In the genomic region with DNA sequence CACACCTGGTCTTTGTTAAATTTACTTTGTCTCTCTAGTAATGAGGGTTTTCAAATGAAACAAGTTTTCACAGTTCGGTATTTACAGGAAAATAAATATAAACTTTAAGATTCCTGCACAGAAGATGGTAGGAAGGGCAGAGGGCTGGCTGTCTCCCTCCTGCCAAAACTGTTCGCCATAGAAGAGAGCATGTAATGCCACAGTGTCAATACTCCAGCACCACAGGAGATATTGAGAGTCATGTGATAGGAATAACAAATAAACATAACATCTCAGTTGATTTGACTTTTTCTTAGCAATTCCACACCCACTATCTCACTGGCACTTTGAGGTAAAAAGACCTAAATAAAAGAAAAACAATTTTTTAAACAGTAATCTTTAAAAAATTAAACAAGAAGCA, we compare ENCODE assay signal across 10 cellular contexts.
DNase-seq lines count a peak whose midpoint lies in the region; ATAC-seq and TF ChIP-seq lines count a peak whose summit lies in the region.
"Had no signal": no experiment of that assay in that cellular context is flagged by ENCODE, and none has a peak within 500 bp of the region (broad histone marks: within the 10 kb centered on the region; RNA-seq: fewer than 3 reads in every experiment).

No MANE protein-coding gene starts in this region.

- H3K4me1 Mint-ChIP-seq in CD8-positive, alpha-beta memory T cell: peaks cover 43 to 60% (median 52%) of the 10 kb centered on the region in 3 donors
- peaks cover 38% of the 10 kb centered on the region for H3K4me1 Mint-ChIP-seq in central memory CD8-positive, alpha-beta T cell
- H3K4me1 Mint-ChIP-seq in progenitor cell of endocrine pancreas (ENCODE audit: low read depth): peaks cover 30% of the 10 kb centered on the region

- H2AFZ ChIP-seq in OCI-LY3 (ENCODE audit: low read depth, low read length): no peak overlapping the region

- no peak overlapping the region for H3K4me3 ChIP-seq in CD8-positive, alpha-beta memory T cell (ENCODE audit: low read length)
- no peak overlapping the region for H3K4me3 ChIP-seq in OCI-LY3 (ENCODE audit: low read length)
- H3K4me3 ChIP-seq: MG63, pancreas had no signal

- peak overlapping the region; percentile 49 to 94 (median 86) for H3K27ac Mint-ChIP-seq in CD8-positive, alpha-beta memory T cell
- peak overlapping the region; percentile 78 for H3K27ac Mint-ChIP-seq in central memory CD8-positive, alpha-beta T cell (ENCODE audit: low read depth)
- H3K27ac Mint-ChIP-seq in progenitor cell of endocrine pancreas: peak overlapping the region; percentile 96

- H3K27ac ChIP-seq in CD8-positive, alpha-beta memory T cell (ENCODE audit: low read depth, low read length): no peak overlapping the region
- peak overlapping the region; percentile 67 for H3K27ac ChIP-seq in OCI-LY3 (ENCODE audit: low read length)

- TF ChIP-seq POLR2A in GM18505 (IDR thresholded peaks at IDR 0.05; ENCODE audit: borderline replicate concordance, extremely low read depth, insufficient read depth, insufficient read length): no peak

- no peaks in the 10 kb centered on the region for H3K9me3 ChIP-seq in CD8-positive, alpha-beta memory T cell (ENCODE audit: low read length)
- no peaks in the 10 kb centered on the region for H3K9me3 ChIP-seq in OCI-LY3 (ENCODE audit: insufficient read depth, low read length)
- H3K9me3 ChIP-seq: MG63, pancreas had no signal

- H3K4me1 ChIP-seq in CD8-positive, alpha-beta memory T cell (ENCODE audit: insufficient read depth, low read length): peaks cover 40% of the 10 kb centered on the region
- peaks cover 52% of the 10 kb centered on the region for H3K4me1 ChIP-seq in OCI-LY3 (ENCODE audit: low read length)

- H3K27me3 ChIP-seq in CD8-positive, alpha-beta memory T cell (ENCODE audit: insufficient read depth, low read length, poor library complexity, severe bottlenecking): no peaks in the 10 kb centered on the region
- H3K27me3 ChIP-seq in OCI-LY3 (ENCODE audit: low read depth, low read length): no peaks in the 10 kb centered on the region
- H3K27me3 ChIP-seq: MG63, pancreas had no signal

- ATAC-seq in central memory CD8-positive, alpha-beta T cell (replicated peaks; ENCODE audit: extremely low read depth, poor library complexity, severe bottlenecking): no peak
- ATAC-seq in GM18505 (IDR thresholded peaks at IDR 0.05; ENCODE audit: unreplicated experiment): no peak
- ATAC-seq in HG03159 (IDR thresholded peaks at IDR 0.05; ENCODE audit: unreplicated experiment): no peak
- ATAC-seq in GM21367 (IDR thresholded peaks at IDR 0.05; ENCODE audit: unreplicated experiment): no peak

- peaks cover 38% of the 10 kb centered on the region for H3K79me2 ChIP-seq in OCI-LY3 (ENCODE audit: low read length)

- H3K9me3 Mint-ChIP-seq in CD8-positive, alpha-beta memory T cell: no peaks in the 10 kb centered on the region
- H3K9me3 Mint-ChIP-seq in central memory CD8-positive, alpha-beta T cell: no peaks in the 10 kb centered on the region
- no peaks in the 10 kb centered on the region for H3K9me3 Mint-ChIP-seq in progenitor cell of endocrine pancreas (ENCODE audit: low read depth)

- CTCF ChIA-PET in CD8-positive, alpha-beta memory T cell (lab: Charles Lee): no interaction called here

- POLR2A ChIA-PET in CD8-positive, alpha-beta memory T cell (lab: Charles Lee): no interaction called here

- no peak overlapping the region for H3K9ac ChIP-seq in OCI-LY3 (ENCODE audit: low read length)

- peaks cover 0 to 2% (median 1%) of the 10 kb centered on the region in 3 donors for H3K36me3 Mint-ChIP-seq in CD8-positive, alpha-beta memory T cell
- H3K36me3 Mint-ChIP-seq in central memory CD8-positive, alpha-beta T cell (ENCODE audit: insufficient read depth): peaks cover 13% of the 10 kb centered on the region
- H3K36me3 Mint-ChIP-seq in progenitor cell of endocrine pancreas (ENCODE audit: insufficient read depth): peaks cover 8% of the 10 kb centered on the region

- no peak for DNase-seq in CD8-positive, alpha-beta memory T cell
- no peak for DNase-seq in central memory CD8-positive, alpha-beta T cell (ENCODE audit: low spot score in 2 of 2)
- DNase-seq in progenitor cell of endocrine pancreas (ENCODE audit: low spot score, unreplicated experiment): no peak
- no peak for DNase-seq in AML-193 (lab: John Stamatoyannopoulos, UW)
- DNase-seq: pancreas had no signal

- no peak for TF ChIP-seq CTCF in OCI-LY3 (IDR thresholded peaks at IDR 0.05; ENCODE audit: low read depth, low read length)
- no peak for TF ChIP-seq CTCF in progenitor cell of endocrine pancreas (IDR thresholded peaks at IDR 0.05; ENCODE audit: unreplicated experiment)

- no peak overlapping the region for H3K4me2 ChIP-seq in OCI-LY3 (ENCODE audit: low read length)

- no peaks in the 10 kb centered on the region for H3K36me3 ChIP-seq in CD8-positive, alpha-beta memory T cell (ENCODE audit: insufficient read depth, low read length)
- H3K36me3 ChIP-seq in OCI-LY3 (replicated peaks; ENCODE audit: low read depth, low read length): no peaks in the 10 kb centered on the region
- H3K36me3 ChIP-seq: MG63, pancreas had no signal

- H3K4me3 Mint-ChIP-seq in CD8-positive, alpha-beta memory T cell: peak overlapping the region in 1 of 7 donors; percentile 20
- no peak overlapping the region for H3K4me3 Mint-ChIP-seq in central memory CD8-positive, alpha-beta T cell
- no peak overlapping the region for H3K4me3 Mint-ChIP-seq in progenitor cell of endocrine pancreas (ENCODE audit: low read depth)

- H3K27me3 Mint-ChIP-seq in CD8-positive, alpha-beta memory T cell: no peaks in the 10 kb centered on the region
- H3K27me3 Mint-ChIP-seq in central memory CD8-positive, alpha-beta T cell: no peaks in the 10 kb centered on the region
- no peaks in the 10 kb centered on the region for H3K27me3 Mint-ChIP-seq in progenitor cell of endocrine pancreas

- H4K20me1 ChIP-seq in OCI-LY3 (ENCODE audit: insufficient read depth, low read length): no peaks in the 10 kb centered on the region; the same call in 1 of the 2 replicates
